Comparison of ENCODE assay signal across 1 cellular context in the genomic region with DNA sequence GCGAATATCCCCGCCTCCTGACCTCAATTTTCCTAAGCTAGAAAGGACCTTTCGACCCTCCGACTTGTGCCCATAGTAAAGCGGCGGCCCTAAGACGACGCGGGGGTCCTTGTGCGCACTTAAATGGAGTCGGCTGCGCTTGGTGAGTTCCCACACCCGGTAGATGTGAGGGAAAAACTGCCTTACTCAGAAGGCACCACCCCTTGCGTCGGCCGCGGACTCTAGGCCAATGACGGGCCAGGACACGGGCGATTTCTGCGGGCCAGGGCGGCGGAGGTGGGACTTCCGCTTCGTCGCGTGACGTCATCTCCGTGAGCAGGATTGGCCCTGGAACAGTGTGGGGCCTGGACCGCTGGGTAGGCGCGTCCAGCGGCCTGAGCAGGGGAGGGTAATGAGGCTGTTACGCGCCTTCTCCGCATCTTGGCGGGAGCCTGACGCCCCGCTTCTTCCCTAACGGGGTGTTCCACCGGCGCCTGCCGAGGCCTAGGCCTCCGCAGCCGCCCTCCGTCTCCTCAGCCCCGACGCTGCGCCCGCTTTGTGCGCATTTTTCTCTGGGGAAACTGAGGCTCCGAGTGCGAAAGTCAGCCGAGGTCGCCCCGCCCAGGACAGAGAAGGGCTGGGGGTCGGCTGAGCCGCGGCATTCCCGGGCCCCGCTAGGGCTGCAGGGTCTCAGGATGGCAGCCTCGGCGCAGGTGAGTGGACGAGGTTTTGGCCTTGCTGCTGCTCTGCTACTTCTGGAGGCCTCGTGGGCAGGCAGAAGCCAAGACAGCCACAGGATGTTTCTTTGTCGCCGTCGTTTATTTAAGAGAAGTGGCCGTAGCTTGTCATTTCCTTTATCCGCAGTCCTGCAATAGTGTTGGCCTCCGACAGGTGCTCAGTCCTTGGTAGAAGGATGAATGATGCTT.
TF ChIP-seq lines count a peak whose summit lies in the region.

A gene (plus strand): TSS at position 293 of the 905 bp plus-strand sequence. CDS start 382 bp downstream, at position 675.

TF ChIP-seq in HepG2, 621 proteins besides CTCF, POLR2A, EP300 and RAD21 (continued from another document and continues in another):
- TF ChIP-seq, protein P1, sequence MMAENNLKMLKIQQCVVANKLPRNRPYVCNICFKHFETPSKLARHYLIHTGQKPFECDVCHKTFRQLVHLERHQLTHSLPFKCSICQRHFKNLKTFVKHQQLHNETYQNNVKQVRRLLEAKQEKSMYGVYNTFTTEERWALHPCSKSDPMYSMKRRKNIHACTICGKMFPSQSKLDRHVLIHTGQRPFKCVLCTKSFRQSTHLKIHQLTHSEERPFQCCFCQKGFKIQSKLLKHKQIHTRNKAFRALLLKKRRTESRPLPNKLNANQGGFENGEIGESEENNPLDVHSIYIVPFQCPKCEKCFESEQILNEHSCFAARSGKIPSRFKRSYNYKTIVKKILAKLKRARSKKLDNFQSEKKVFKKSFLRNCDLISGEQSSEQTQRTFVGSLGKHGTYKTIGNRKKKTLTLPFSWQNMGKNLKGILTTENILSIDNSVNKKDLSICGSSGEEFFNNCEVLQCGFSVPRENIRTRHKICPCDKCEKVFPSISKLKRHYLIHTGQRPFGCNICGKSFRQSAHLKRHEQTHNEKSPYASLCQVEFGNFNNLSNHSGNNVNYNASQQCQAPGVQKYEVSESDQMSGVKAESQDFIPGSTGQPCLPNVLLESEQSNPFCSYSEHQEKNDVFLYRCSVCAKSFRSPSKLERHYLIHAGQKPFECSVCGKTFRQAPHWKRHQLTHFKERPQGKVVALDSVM (CRISPR knock-in tag; IDR thresholded peaks at IDR 0.05): no peak
- TF ChIP-seq, protein P2, sequence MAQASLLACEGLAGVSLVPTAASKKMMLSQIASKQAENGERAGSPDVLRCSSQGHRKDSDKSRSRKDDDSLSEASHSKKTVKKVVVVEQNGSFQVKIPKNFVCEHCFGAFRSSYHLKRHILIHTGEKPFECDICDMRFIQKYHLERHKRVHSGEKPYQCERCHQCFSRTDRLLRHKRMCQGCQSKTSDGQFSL (CRISPR knock-in tag; IDR thresholded peaks at IDR 0.05): no peak
- TF ChIP-seq, protein P3, sequence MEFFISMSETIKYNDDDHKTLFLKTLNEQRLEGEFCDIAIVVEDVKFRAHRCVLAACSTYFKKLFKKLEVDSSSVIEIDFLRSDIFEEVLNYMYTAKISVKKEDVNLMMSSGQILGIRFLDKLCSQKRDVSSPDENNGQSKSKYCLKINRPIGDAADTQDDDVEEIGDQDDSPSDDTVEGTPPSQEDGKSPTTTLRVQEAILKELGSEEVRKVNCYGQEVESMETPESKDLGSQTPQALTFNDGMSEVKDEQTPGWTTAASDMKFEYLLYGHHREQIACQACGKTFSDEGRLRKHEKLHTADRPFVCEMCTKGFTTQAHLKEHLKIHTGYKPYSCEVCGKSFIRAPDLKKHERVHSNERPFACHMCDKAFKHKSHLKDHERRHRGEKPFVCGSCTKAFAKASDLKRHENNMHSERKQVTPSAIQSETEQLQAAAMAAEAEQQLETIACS (CRISPR knock-in tag; IDR thresholded peaks at IDR 0.05): no peak
- peak; percentile 65; the same call in 1 of the 2 replicates for TF ChIP-seq ZNF558 (CRISPR knock-in tag; IDR thresholded peaks at IDR 0.05; ENCODE audit: borderline replicate concordance)
- TF ChIP-seq, protein P4, sequence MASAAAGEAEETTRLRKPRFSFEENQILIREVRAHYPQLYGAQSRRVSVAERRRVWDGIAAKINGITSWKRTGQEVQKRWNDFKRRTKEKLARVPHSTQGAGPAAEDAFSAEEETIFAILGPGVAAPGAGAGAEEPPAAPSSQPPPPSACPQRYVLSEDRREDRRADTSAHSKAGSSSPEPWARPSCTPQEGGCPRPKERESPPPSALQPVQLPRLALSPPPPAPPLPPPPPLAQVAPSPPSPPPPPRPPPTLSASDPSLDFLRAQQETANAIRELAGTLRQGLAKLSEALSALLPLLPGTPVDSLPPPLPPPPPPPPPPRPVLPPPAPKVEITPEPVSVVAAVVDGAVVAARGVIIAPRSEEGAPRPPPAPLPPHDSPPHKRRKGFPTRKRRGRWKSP (CRISPR knock-in tag; IDR thresholded peaks at IDR 0.05): peak; percentile 21; the same call in 1 of the 2 replicates
- peak; percentile 85; the same call in 1 of the 2 replicates for TF ChIP-seq KDM2A (CRISPR knock-in tag; IDR thresholded peaks at IDR 0.05; ENCODE audit: borderline replicate concordance, low read depth)
- TF ChIP-seq ZBTB1 (CRISPR knock-in tag; IDR thresholded peaks at IDR 0.05; ENCODE audit: borderline replicate concordance): no peak
- TF ChIP-seq GATA4 (IDR thresholded peaks at IDR 0.05; ENCODE audit: borderline replicate concordance, low read depth): peak; percentile 49; the same call in 1 of the 2 replicates
- no peak for TF ChIP-seq ZNF549 (CRISPR knock-in tag; IDR thresholded peaks at IDR 0.05)
- TF ChIP-seq, protein P5, sequence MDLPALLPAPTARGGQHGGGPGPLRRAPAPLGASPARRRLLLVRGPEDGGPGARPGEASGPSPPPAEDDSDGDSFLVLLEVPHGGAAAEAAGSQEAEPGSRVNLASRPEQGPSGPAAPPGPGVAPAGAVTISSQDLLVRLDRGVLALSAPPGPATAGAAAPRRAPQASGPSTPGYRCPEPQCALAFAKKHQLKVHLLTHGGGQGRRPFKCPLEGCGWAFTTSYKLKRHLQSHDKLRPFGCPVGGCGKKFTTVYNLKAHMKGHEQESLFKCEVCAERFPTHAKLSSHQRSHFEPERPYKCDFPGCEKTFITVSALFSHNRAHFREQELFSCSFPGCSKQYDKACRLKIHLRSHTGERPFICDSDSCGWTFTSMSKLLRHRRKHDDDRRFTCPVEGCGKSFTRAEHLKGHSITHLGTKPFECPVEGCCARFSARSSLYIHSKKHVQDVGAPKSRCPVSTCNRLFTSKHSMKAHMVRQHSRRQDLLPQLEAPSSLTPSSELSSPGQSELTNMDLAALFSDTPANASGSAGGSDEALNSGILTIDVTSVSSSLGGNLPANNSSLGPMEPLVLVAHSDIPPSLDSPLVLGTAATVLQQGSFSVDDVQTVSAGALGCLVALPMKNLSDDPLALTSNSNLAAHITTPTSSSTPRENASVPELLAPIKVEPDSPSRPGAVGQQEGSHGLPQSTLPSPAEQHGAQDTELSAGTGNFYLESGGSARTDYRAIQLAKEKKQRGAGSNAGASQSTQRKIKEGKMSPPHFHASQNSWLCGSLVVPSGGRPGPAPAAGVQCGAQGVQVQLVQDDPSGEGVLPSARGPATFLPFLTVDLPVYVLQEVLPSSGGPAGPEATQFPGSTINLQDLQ (CRISPR knock-in tag; IDR thresholded peaks at IDR 0.05): no peak
- no peak for TF ChIP-seq ZNF557 (CRISPR knock-in tag; IDR thresholded peaks at IDR 0.05)
- TF ChIP-seq ZNF660 (CRISPR knock-in tag; IDR thresholded peaks at IDR 0.05; ENCODE audit: borderline replicate concordance, low read depth): no peak
- TF ChIP-seq, protein P6, sequence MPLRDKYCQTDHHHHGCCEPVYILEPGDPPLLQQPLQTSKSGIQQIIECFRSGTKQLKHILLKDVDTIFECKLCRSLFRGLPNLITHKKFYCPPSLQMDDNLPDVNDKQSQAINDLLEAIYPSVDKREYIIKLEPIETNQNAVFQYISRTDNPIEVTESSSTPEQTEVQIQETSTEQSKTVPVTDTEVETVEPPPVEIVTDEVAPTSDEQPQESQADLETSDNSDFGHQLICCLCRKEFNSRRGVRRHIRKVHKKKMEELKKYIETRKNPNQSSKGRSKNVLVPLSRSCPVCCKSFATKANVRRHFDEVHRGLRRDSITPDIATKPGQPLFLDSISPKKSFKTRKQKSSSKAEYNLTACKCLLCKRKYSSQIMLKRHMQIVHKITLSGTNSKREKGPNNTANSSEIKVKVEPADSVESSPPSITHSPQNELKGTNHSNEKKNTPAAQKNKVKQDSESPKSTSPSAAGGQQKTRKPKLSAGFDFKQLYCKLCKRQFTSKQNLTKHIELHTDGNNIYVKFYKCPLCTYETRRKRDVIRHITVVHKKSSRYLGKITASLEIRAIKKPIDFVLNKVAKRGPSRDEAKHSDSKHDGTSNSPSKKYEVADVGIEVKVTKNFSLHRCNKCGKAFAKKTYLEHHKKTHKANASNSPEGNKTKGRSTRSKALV (CRISPR knock-in tag; IDR thresholded peaks at IDR 0.05): no peak
- peak; percentile 98 for TF ChIP-seq ZFY (CRISPR knock-in tag; IDR thresholded peaks at IDR 0.05)
- peak; percentile 95 for TF ChIP-seq ATF1 (CRISPR knock-in tag; IDR thresholded peaks at IDR 0.05)
- TF ChIP-seq ZNF672 (CRISPR knock-in tag; IDR thresholded peaks at IDR 0.05): no peak
- TF ChIP-seq SIN3A (IDR thresholded peaks at IDR 0.05; ENCODE audit: borderline replicate concordance, low read depth, low read length): 0 out of 2 replicates have a peak, but pooled peaks have one; percentile 32
- TF ChIP-seq ZNF629 (CRISPR knock-in tag; conservative IDR thresholded peaks at IDR 0.05): no peak
- TF ChIP-seq, protein P7, sequence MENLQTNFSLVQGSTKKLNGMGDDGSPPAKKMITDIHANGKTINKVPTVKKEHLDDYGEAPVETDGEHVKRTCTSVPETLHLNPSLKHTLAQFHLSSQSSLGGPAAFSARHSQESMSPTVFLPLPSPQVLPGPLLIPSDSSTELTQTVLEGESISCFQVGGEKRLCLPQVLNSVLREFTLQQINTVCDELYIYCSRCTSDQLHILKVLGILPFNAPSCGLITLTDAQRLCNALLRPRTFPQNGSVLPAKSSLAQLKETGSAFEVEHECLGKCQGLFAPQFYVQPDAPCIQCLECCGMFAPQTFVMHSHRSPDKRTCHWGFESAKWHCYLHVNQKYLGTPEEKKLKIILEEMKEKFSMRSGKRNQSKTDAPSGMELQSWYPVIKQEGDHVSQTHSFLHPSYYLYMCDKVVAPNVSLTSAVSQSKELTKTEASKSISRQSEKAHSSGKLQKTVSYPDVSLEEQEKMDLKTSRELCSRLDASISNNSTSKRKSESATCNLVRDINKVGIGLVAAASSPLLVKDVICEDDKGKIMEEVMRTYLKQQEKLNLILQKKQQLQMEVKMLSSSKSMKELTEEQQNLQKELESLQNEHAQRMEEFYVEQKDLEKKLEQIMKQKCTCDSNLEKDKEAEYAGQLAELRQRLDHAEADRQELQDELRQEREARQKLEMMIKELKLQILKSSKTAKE (CRISPR knock-in tag; IDR thresholded peaks at IDR 0.05; ENCODE audit: borderline replicate concordance): no peak
- TF ChIP-seq FOXC1 (CRISPR knock-in tag; IDR thresholded peaks at IDR 0.05; ENCODE audit: borderline replicate concordance): peak; percentile 89; the same call in 1 of the 2 replicates
- TF ChIP-seq SRF (IDR thresholded peaks at IDR 0.05; ENCODE audit: low read depth, low read length): no peak
- no peak for TF ChIP-seq STAT5B (CRISPR knock-in tag; IDR thresholded peaks at IDR 0.05)
- TF ChIP-seq HNRNPL (IDR thresholded peaks at IDR 0.05; ENCODE audit: low read depth, low read length): 0 out of 2 replicates have a peak, but pooled peaks have one; percentile 33
- no peak for TF ChIP-seq ZNF468 (CRISPR knock-in tag; IDR thresholded peaks at IDR 0.05)
- no peak for TF ChIP-seq ZSCAN22 (CRISPR knock-in tag; IDR thresholded peaks at IDR 0.05)
- TF ChIP-seq, protein P8, sequence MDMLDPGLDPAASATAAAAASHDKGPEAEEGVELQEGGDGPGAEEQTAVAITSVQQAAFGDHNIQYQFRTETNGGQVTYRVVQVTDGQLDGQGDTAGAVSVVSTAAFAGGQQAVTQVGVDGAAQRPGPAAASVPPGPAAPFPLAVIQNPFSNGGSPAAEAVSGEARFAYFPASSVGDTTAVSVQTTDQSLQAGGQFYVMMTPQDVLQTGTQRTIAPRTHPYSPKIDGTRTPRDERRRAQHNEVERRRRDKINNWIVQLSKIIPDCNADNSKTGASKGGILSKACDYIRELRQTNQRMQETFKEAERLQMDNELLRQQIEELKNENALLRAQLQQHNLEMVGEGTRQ (IDR thresholded peaks at IDR 0.05; ENCODE audit: low read depth, low read length): no peak
- TF ChIP-seq, protein P8 (CRISPR knock-in tag; IDR thresholded peaks at IDR 0.05; ENCODE audit: borderline replicate concordance): no peak; the same call in 1 of the 2 replicates
- TF ChIP-seq, protein P9, sequence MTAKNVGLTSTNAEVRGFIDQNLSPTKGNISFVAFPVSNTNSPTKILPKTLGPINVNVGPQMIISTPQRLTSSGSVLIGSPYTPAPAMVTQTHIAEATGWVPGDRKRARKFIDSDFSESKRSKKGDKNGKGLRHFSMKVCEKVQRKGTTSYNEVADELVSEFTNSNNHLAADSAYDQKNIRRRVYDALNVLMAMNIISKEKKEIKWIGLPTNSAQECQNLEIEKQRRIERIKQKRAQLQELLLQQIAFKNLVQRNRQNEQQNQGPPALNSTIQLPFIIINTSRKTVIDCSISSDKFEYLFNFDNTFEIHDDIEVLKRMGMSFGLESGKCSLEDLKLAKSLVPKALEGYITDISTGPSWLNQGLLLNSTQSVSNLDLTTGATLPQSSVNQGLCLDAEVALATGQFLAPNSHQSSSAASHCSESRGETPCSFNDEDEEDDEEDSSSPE (CRISPR knock-in tag; IDR thresholded peaks at IDR 0.05): peak; percentile 70
- TF ChIP-seq, protein P10, sequence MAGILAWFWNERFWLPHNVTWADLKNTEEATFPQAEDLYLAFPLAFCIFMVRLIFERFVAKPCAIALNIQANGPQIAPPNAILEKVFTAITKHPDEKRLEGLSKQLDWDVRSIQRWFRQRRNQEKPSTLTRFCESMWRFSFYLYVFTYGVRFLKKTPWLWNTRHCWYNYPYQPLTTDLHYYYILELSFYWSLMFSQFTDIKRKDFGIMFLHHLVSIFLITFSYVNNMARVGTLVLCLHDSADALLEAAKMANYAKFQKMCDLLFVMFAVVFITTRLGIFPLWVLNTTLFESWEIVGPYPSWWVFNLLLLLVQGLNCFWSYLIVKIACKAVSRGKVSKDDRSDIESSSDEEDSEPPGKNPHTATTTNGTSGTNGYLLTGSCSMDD (CRISPR knock-in tag; IDR thresholded peaks at IDR 0.05): no peak
- TF ChIP-seq, protein P11, sequence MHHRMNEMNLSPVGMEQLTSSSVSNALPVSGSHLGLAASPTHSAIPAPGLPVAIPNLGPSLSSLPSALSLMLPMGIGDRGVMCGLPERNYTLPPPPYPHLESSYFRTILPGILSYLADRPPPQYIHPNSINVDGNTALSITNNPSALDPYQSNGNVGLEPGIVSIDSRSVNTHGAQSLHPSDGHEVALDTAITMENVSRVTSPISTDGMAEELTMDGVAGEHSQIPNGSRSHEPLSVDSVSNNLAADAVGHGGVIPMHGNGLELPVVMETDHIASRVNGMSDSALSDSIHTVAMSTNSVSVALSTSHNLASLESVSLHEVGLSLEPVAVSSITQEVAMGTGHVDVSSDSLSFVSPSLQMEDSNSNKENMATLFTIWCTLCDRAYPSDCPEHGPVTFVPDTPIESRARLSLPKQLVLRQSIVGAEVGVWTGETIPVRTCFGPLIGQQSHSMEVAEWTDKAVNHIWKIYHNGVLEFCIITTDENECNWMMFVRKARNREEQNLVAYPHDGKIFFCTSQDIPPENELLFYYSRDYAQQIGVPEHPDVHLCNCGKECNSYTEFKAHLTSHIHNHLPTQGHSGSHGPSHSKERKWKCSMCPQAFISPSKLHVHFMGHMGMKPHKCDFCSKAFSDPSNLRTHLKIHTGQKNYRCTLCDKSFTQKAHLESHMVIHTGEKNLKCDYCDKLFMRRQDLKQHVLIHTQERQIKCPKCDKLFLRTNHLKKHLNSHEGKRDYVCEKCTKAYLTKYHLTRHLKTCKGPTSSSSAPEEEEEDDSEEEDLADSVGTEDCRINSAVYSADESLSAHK (CRISPR knock-in tag; IDR thresholded peaks at IDR 0.05; ENCODE audit: borderline replicate concordance): no peak
- no peak for TF ChIP-seq ZNF564 (CRISPR knock-in tag; IDR thresholded peaks at IDR 0.05)
